ENCODE assay signal across 18 cellular contexts in the genomic region with DNA sequence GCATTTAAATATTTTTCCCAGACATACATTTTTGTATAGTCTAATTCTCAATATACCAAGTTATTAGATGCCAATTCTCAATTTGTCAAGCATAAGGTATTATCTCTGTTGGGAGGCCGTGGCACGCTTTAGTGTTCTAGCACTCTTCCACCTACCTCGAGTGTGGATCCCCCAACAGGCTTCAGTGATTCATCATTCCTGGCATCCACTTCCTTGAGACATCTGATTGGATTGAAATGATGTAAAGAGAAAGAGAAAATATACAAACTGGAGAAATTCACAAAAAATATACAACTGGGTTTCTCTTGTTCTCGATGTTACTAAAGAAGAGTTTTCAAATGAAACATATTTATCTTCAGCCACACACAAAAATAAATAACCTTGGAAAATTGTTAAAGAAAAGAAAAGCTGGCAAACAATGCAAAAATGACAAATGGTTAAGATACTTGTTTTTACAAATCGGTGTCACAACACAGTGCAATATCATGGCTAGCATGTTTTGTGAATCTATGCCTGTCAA.
DNase-seq lines count a peak whose midpoint lies in the region; TF ChIP-seq lines count a peak whose summit lies in the region.
"Had no signal": no experiment of that assay in that cellular context is flagged by ENCODE, and none has a peak within 500 bp of the region (broad histone marks: within the 10 kb centered on the region; RNA-seq: fewer than 3 reads in every experiment).

No MANE protein-coding gene starts in this region.

- H2AK5ac ChIP-seq in mesendoderm (ENCODE audit: low read length): no peak overlapping the region

- H3K4me3 ChIP-seq in MG63 (no peak overlapping the region), choroid plexus epithelial cell (ENCODE audit: low read depth, low read length) (no peak overlapping the region), mesendoderm (ENCODE audit: low read length) (no peak overlapping the region)
- H3K4me3 ChIP-seq: gastroesophageal sphincter, left lung, ovary had no signal

- H3K27ac ChIP-seq in mesendoderm (ENCODE audit: low read depth, low read length): no peak overlapping the region
- H3K27ac ChIP-seq: gastroesophageal sphincter, left lung, ovary had no signal

- H3K4ac ChIP-seq in mesendoderm (ENCODE audit: low read depth, low read length): no peak overlapping the region

- H3K9ac ChIP-seq in mesendoderm (ENCODE audit: low read length): no peak overlapping the region

- H3K56ac ChIP-seq in mesendoderm (ENCODE audit: low read length): no peak overlapping the region

- TF ChIP-seq CTCF in choroid plexus epithelial cell (conservative IDR thresholded peaks at IDR 0.05; ENCODE audit: low read depth, low read length): no peak

- no peak overlapping the region for H3K18ac ChIP-seq in mesendoderm (ENCODE audit: low read length)

- no peaks in the 10 kb centered on the region for H3K4me1 ChIP-seq in mesendoderm (ENCODE audit: control insufficient read depth, low read depth, low read length)
- H3K4me1 ChIP-seq: left lung had no signal

- H4K5ac ChIP-seq in mesendoderm (ENCODE audit: low read length): no peak overlapping the region

- H3K4me2 ChIP-seq in mesendoderm (ENCODE audit: low read length): no peak overlapping the region

- H3K79me2 ChIP-seq in mesendoderm (ENCODE audit: control insufficient read depth, insufficient read depth, low read length): no peaks in the 10 kb centered on the region

- H3K79me1 ChIP-seq in mesendoderm (ENCODE audit: low read length): no peaks in the 10 kb centered on the region

- H3K9me3 ChIP-seq in MG63: no peaks in the 10 kb centered on the region
- H3K9me3 ChIP-seq: gastroesophageal sphincter, left lung, ovary had no signal

- H3K27me3 ChIP-seq in MG63 (no peaks in the 10 kb centered on the region), mesendoderm (ENCODE audit: insufficient read depth, low read length, poor library complexity) (no peaks in the 10 kb centered on the region)
- H3K27me3 ChIP-seq: gastroesophageal sphincter, left lung, ovary had no signal

- H2BK5ac ChIP-seq in mesendoderm (ENCODE audit: low read length): no peak overlapping the region

- no peak overlapping the region for H4K8ac ChIP-seq in mesendoderm (ENCODE audit: low read depth, low read length)

- no peaks in the 10 kb centered on the region for H3K36me3 ChIP-seq in MG63
- no peaks in the 10 kb centered on the region for H3K36me3 ChIP-seq in mesendoderm (ENCODE audit: control insufficient read depth, insufficient read depth, low read length)
- H3K36me3 ChIP-seq: gastroesophageal sphincter, left lung, ovary had no signal

- WGBS in mesendoderm (ENCODE audit: extremely low coverage, insufficient coverage, low lambda C conversion rate): no CpG with 5 or more reads among the region's 5 CpGs

- no peak overlapping the region for H2BK15ac ChIP-seq in mesendoderm (replicated peaks; ENCODE audit: low read depth)

- DNase-seq in Daoy (ENCODE audit: low read depth) (peak; percentile 83), MG63 (peak; percentile 7), choroid plexus epithelial cell (ENCODE audit: low read depth) (peak; percentile 84), mesendoderm (peak; percentile 37), NCI-H2029 treated with DMSO at 0.1 percent for 48 hours (lab: John Stamatoyannopoulos, UW) (no peak), NCI-H2081 treated with DMSO at 0.1 percent for 48 hours (lab: John Stamatoyannopoulos, UW) (no peak), superior temporal gyrus (ENCODE audit: extremely low spot score) (no peak), NCI-H748 (lab: John Stamatoyannopoulos, UW; ENCODE audit: unreplicated experiment) (no peak)
- DNase-seq: activated CD4-positive, alpha-beta T cell treated with anti-CD3 and anti-CD28 coated beads, Interleukin-2, amount 50 U/mL, for 1 hour; activated naive CD4-positive, alpha-beta T cell treated with anti-CD3 and anti-CD28 coated beads, Interleukin-2, amount 10 ng/mL, durations not matched to agents 7 days and 5 days; activated T-cell treated with anti-CD3 and anti-CD28 coated beads for 4 hours; effector memory CD8-positive, alpha-beta T cell; left lung; NCI-H510A; OCI-M1; ovary; stimulated activated CD4-positive, alpha-beta T cell treated with anti-CD3 and anti-CD28 coated beads, Interleukin-2, amount 100 ng/mL, for 48 hours had no signal

- no peak overlapping the region for H3K23ac ChIP-seq in mesendoderm (ENCODE audit: low read length)

- H2BK120ac ChIP-seq in mesendoderm (ENCODE audit: low read depth, low read length): no peak overlapping the region

Comparison
In these comparisons a context has a peak if more than half of its experiments do, and no peak if none do; other contexts are left out.
1. DNase-seq: peak in Daoy (single experiment), MG63 (single experiment), choroid plexus epithelial cell (single experiment) and mesendoderm (single experiment); none in NCI-H2029 treated with DMSO at 0.1 percent for 48 hours (single experiment), NCI-H2081 treated with DMSO at 0.1 percent for 48 hours (single experiment), superior temporal gyrus (single experiment) and NCI-H748 (single experiment).